ENCODE assay signal across 14 cellular contexts in the genomic region with DNA sequence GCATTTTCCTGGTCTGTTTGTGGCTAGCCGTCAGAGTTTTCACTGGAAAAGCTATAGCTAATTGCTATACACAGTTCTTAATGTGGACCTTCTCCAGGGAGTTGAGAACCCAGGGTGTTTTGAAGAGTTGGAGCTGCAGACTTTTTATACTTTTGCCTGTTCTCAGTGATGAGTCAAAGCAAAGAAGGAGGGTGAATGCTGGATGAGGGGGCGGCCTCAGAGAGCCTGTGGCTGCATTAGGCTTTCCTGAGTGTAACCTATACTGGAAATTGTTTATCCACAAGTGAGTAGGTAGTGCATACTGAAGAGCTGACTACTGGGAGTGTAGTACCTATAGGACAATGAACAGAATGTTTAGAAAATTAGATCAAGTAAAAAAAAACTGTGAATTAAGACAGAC.
DNase-seq lines count a peak whose midpoint lies in the region; ATAC-seq and TF ChIP-seq lines count a peak whose summit lies in the region.
"Had no signal": no experiment of that assay in that cellular context is flagged by ENCODE, and none has a peak within 500 bp of the region (broad histone marks: within the 10 kb centered on the region; RNA-seq: fewer than 3 reads in every experiment).

No MANE protein-coding gene starts in this region.

- H3K36me3 Mint-ChIP-seq in WTC11, result peaks cover 7% of the 10 kb centered on the region; the same call in 1 of the 2 replicates

- H3K9me3 ChIP-seq in BLaER1 (no peaks in the 10 kb centered on the region), Peyer's patch (no peaks in the 10 kb centered on the region), spleen (no peaks in the 10 kb centered on the region)
- H3K9me3 ChIP-seq: upper lobe of right lung had no signal

- H3K4me3 ChIP-seq in BLaER1, result no peak overlapping the region
- H3K4me3 ChIP-seq in Peyer's patch, result no peak overlapping the region
- H3K4me3 ChIP-seq in spleen, result no peak overlapping the region
- H3K4me3 ChIP-seq: upper lobe of right lung had no signal

- 0 out of 2 replicates have a peak overlapping the region, but pooled peaks have one; percentile 20 for H3K27ac Mint-ChIP-seq in WTC11
- H3K27ac Mint-ChIP-seq: stimulated activated naive B cell treated with anti-CD40 and anti-IgM and Interleukin-4, amounts not matched to agents 10 μg/mL and 1 μg/mL and 100 μg/mL, for 72 hours had no signal

- H3K4me1 Mint-ChIP-seq in WTC11, result no peaks in the 10 kb centered on the region
- H3K4me1 Mint-ChIP-seq: stimulated activated naive B cell treated with anti-CD40 and anti-IgM and Interleukin-4, amounts not matched to agents 10 μg/mL and 1 μg/mL and 100 μg/mL, for 72 hours had no signal

- intact Hi-C loops in spleen (cut with DNase I; ENCODE audit: low total_unique reads), result loop anchor here (10.0 kb wide), 1 partner anchor 366 kb away; no protein-coding TSS in a partner anchor

- H3K4me2 ChIP-seq in BLaER1, result peak overlapping the region; percentile 60; the same call in 1 of the 2 replicates

- TF ChIP-seq CTCF in WTC11 (IDR thresholded peaks at IDR 0.05) (no peak), Peyer's patch (IDR thresholded peaks at IDR 0.05) (no peak), spleen (IDR thresholded peaks at IDR 0.05 in 8 of 11, conservative IDR thresholded peaks at IDR 0.05 in 3 of 11) (no peak)

- ATAC-seq in WTC11, result no peak
- ATAC-seq: esophagus mucosa; stimulated activated naive B cell treated with anti-CD40 and anti-IgM and Interleukin-4, amounts not matched to agents 10 μg/mL and 1 μg/mL and 100 μg/mL, for 72 hours; upper lobe of right lung had no signal

- POLR2A ChIA-PET in WTC11 (lab: Charles Lee), result no interaction called here

- TF ChIP-seq POLR2A in Peyer's patch (IDR thresholded peaks at IDR 0.05) (no peak), spleen (IDR thresholded peaks at IDR 0.05) (no peak)

- WGBS in spleen, 5 donors, result 88 to 96% (median 89%) methylated on average over 2 of the region's 2 CpGs

- no peak overlapping the region for H3K4me3 Mint-ChIP-seq in WTC11
- H3K4me3 Mint-ChIP-seq: CD4-positive, CD25-positive, alpha-beta regulatory T cell; naive B cell; stimulated activated naive B cell treated with anti-CD40 and anti-IgM and Interleukin-4, amounts not matched to agents 10 μg/mL and 1 μg/mL and 100 μg/mL, for 72 hours had no signal

- H4K20me1 ChIP-seq in BLaER1, result peaks cover 31% of the 10 kb centered on the region

- H3K27me3 ChIP-seq in BLaER1, result no peaks in the 10 kb centered on the region
- no peaks in the 10 kb centered on the region for H3K27me3 ChIP-seq in Peyer's patch
- H3K27me3 ChIP-seq in spleen (replicated peaks in 1 of 7), result no peaks in the 10 kb centered on the region
- H3K27me3 ChIP-seq: upper lobe of right lung had no signal

- no peaks in the 10 kb centered on the region for H3K27me3 Mint-ChIP-seq in WTC11 (ENCODE audit: low read depth)
- H3K27me3 Mint-ChIP-seq: CD4-positive, CD25-positive, alpha-beta regulatory T cell; naive B cell; stimulated activated naive B cell treated with anti-CD40 and anti-IgM and Interleukin-4, amounts not matched to agents 10 μg/mL and 1 μg/mL and 100 μg/mL, for 72 hours had no signal

- no peak overlapping the region for H3K27ac ChIP-seq in BLaER1
- no peak overlapping the region for H3K27ac ChIP-seq in Peyer's patch
- no peak overlapping the region for H3K27ac ChIP-seq in spleen
- H3K27ac ChIP-seq: upper lobe of right lung had no signal

- H3K36me3 ChIP-seq in BLaER1 (peaks cover 33% of the 10 kb centered on the region), Peyer's patch (peaks cover 0 to 34% (median 0%) of the 10 kb centered on the region in 3 donors), spleen (peaks cover 6 to 79% (median 35%) of the 10 kb centered on the region in 6 donors)

- no peaks in the 10 kb centered on the region for H3K9me3 Mint-ChIP-seq in WTC11
- H3K9me3 Mint-ChIP-seq: CD4-positive, CD25-positive, alpha-beta regulatory T cell; naive B cell; stimulated activated naive B cell treated with anti-CD40 and anti-IgM and Interleukin-4, amounts not matched to agents 10 μg/mL and 1 μg/mL and 100 μg/mL, for 72 hours had no signal

- DNase-seq in Daoy (ENCODE audit: low read depth) (peak; percentile 46), WTC11 (ENCODE audit: low spot score) (no peak), iris pigment epithelial cell (ENCODE audit: low read depth) (peak; percentile 69), Peyer's patch (no peak), spleen (no peak)
- no peak for DNase-seq in effector CD4-positive, alpha-beta T cell
- DNase-seq: CD4-positive, CD25-positive, alpha-beta regulatory T cell; cortex of kidney; left colon; naive B cell; stimulated activated naive B cell treated with anti-CD40 and anti-IgM and Interleukin-4, amounts not matched to agents 10 μg/mL and 1 μg/mL and 100 μg/mL, for 72 hours; upper lobe of right lung had no signal

- no peak overlapping the region for H3K9ac ChIP-seq in BLaER1

- H3K4me1 ChIP-seq in BLaER1 (peaks cover 50% of the 10 kb centered on the region), Peyer's patch (no peaks in the 10 kb centered on the region), spleen (peaks cover 0 to 30% (median 7%) of the 10 kb centered on the region in 6 donors)
- H3K4me1 ChIP-seq: upper lobe of right lung had no signal

- CTCF ChIA-PET in WTC11 (lab: Charles Lee), result interaction anchor here (0.5 to 1.7 kb wide), 3 partner anchors 137 to 311 kb away, joined by 3 to 5 read pairs (median 3); no protein-coding TSS in a partner anchor

TF ChIP-seq in WTC11, 78 proteins besides CTCF, POLR2A, EP300 and RAD21:
- TF ChIP-seq NFE2L1 (CRISPR knock-in tag; IDR thresholded peaks at IDR 0.05), result no peak
- TF ChIP-seq ZNF396 (CRISPR knock-in tag; IDR thresholded peaks at IDR 0.05; ENCODE audit: borderline replicate concordance), result no peak
- TF ChIP-seq GABPB1 (CRISPR knock-in tag; IDR thresholded peaks at IDR 0.05), result no peak
- no peak for TF ChIP-seq SP1 (CRISPR knock-in tag; conservative IDR thresholded peaks at IDR 0.05)
- TF ChIP-seq ZNF138 (CRISPR knock-in tag; conservative IDR thresholded peaks at IDR 0.05), result no peak
- TF ChIP-seq RELA (CRISPR knock-in tag; IDR thresholded peaks at IDR 0.05; ENCODE audit: borderline replicate concordance), result no peak
- no peak for TF ChIP-seq MXD4 (CRISPR knock-in tag; IDR thresholded peaks at IDR 0.05; ENCODE audit: borderline replicate concordance)
- TF ChIP-seq ZNF219 (CRISPR knock-in tag; IDR thresholded peaks at IDR 0.05; ENCODE audit: borderline replicate concordance), result no peak
- TF ChIP-seq TEAD1 (CRISPR knock-in tag; IDR thresholded peaks at IDR 0.05), result no peak
- no peak for TF ChIP-seq ZNF281 (CRISPR knock-in tag; IDR thresholded peaks at IDR 0.05)
- no peak for TF ChIP-seq RORB (CRISPR knock-in tag; IDR thresholded peaks at IDR 0.05)
- TF ChIP-seq KAT7 (CRISPR knock-in tag; IDR thresholded peaks at IDR 0.05; ENCODE audit: borderline replicate concordance), result no peak
- TF ChIP-seq FOXP1 (CRISPR knock-in tag; IDR thresholded peaks at IDR 0.05; ENCODE audit: borderline replicate concordance), result no peak
TF ChIP-seq in WTC11: peak in this region for 0.

Comparison
In these comparisons a context has a peak if more than half of its experiments do, and no peak if none do; other contexts are left out.
1. DNase-seq: peak in Daoy (single experiment) and iris pigment epithelial cell (single experiment); none in WTC11 (single experiment), Peyer's patch (0 of 3), spleen (single experiment) and effector CD4-positive, alpha-beta T cell (single experiment).